8 cellular contexts compared by ENCODE assay signal in genomic region chr12:6689000-6689882, GRCh38. TPM values are rescaled to one million over a fixed set of nuclear protein-coding genes. Genes with fewer than 3 reads are reported as not detected.
DNase-seq lines count a peak whose midpoint lies in the region; ATAC-seq and TF ChIP-seq lines count a peak whose summit lies in the region.

TSS of gene ZNF384 (minus strand) at chr12:6689375. CDS start at chr12:6679520, 9,855 bp downstream.

- no peaks in the 10 kb centered on the region for H3K27me3 ChIP-seq in spleen (replicated peaks in 1 of 7)

- H3K27me3 Mint-ChIP-seq in central memory CD8-positive, alpha-beta T cell = no peaks in the 10 kb centered on the region

- H3K36me3 ChIP-seq in spleen = peaks cover 0 to 33% (median 5%) of the 10 kb centered on the region in 6 donors

- H3K4me3 ChIP-seq in AG09309 (ENCODE audit: control insufficient read depth, low read depth, low read length) (peak within 1 kb of the TSS; percentile 88), spleen (peak within 1 kb of the TSS; percentile 71 to 90 (median 87))

- H3K9me3 Mint-ChIP-seq in central memory CD8-positive, alpha-beta T cell = no peaks in the 10 kb centered on the region

- intact Hi-C loops in spleen (cut with DNase I; ENCODE audit: low total_unique reads) = loop anchor here (5.0 kb wide), 1 partner anchor 72 kb away; no protein-coding TSS in a partner anchor

- ATAC-seq in GM19025 (IDR thresholded peaks at IDR 0.05; ENCODE audit: low read depth, unreplicated experiment) = peak; percentile 79
- peak; percentile 82 for ATAC-seq in HG03342 (IDR thresholded peaks at IDR 0.05; ENCODE audit: unreplicated experiment)
- peak; percentile 83 for ATAC-seq in central memory CD8-positive, alpha-beta T cell (replicated peaks; ENCODE audit: extremely low read depth, poor library complexity, severe bottlenecking)

- DNase-seq in AG09309 (ENCODE audit: low read depth) (peak; percentile 98), NCI-H446 (lab: John Stamatoyannopoulos, UW) (peak; percentile 97 to 99), inferior parietal cortex (ENCODE audit: extremely low spot score) (peak; percentile 100), spleen (peak; percentile 98)
- DNase-seq in activated CD4-positive, CD25-positive, alpha-beta regulatory T cell treated with anti-CD3 and anti-CD28 coated beads, Interleukin-2, amount 50 U/mL, for 16 hours (ENCODE audit: low read depth, low spot score) = peak; percentile 93
- peak; percentile 84 to 93 for DNase-seq in central memory CD8-positive, alpha-beta T cell (ENCODE audit: low spot score in 2 of 2)

- peak in 2 of 3 donors; percentile 35 to 53 for TF ChIP-seq POLR2A in spleen (IDR thresholded peaks at IDR 0.05)

- TF ChIP-seq CTCF in AG09309 (IDR thresholded peaks at IDR 0.05; ENCODE audit: control insufficient read depth, insufficient read depth, low read depth, low read length, missing control alignments) (no peak), spleen (IDR thresholded peaks at IDR 0.05 in 8 of 11, conservative IDR thresholded peaks at IDR 0.05 in 3 of 11) (peak in 8 of 11 experiments; percentile 30 to 77 (median 53))

- peak within 1 kb of the TSS; percentile 88 for H3K4me3 Mint-ChIP-seq in central memory CD8-positive, alpha-beta T cell

- H3K36me3 Mint-ChIP-seq in central memory CD8-positive, alpha-beta T cell (ENCODE audit: insufficient read depth) = peaks cover 28% of the 10 kb centered on the region

- H3K27ac ChIP-seq in spleen = peak within 1 kb of the TSS; percentile 94 to 99 (median 96)

- H3K4me1 ChIP-seq in spleen = peaks cover 34 to 71% (median 59%) of the 10 kb centered on the region in 6 donors

- 0 to 1% (median 1%) methylated on average over 58 to 72 of the region's 72 CpGs for WGBS in spleen, 5 donors

- H3K27ac Mint-ChIP-seq in central memory CD8-positive, alpha-beta T cell (ENCODE audit: low read depth) = peak within 1 kb of the TSS; percentile 88

- no peaks in the 10 kb centered on the region for H3K9me3 ChIP-seq in spleen

- H3K4me1 Mint-ChIP-seq in central memory CD8-positive, alpha-beta T cell = peaks cover 52% of the 10 kb centered on the region

RNA-seq across cellular contexts. Expression of gene ZNF384, which starts in this region (rescaled TPM):
- total RNA-seq in spleen = 10 to 100 TPM; 48.8 to 79.8 (median 59.0) TPM
- polyA plus RNA-seq in spleen = 10 to 100 TPM; 18.9 to 35.9 (median 28.7) TPM

Comparison
In these comparisons a context has a peak if more than half of its experiments do, and no peak if none do; other contexts are left out.
1. Peak in every context shown above with its lines: DNase-seq, ATAC-seq, H3K4me3 ChIP-seq and H3K27ac ChIP-seq.